In the genomic region with DNA sequence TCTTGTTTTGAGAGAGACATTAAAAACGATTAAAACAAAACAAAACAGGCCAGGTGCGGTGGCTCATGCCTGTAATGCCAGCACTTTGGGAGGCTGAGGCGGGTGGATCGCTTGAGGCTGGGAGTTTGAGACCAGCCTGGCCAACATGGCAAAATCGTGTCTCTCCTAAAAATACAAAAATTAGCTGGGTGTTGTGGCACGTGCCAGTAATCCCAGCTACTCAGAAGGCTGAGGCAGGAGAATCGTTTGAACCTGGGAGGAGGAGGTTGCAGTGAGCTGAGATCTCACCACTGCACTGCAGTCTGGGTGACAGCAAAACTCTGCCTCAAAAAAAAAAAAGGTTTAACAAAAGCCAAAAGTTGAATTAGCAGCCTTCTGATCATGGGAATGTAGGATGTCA, we compare ENCODE assay signal across 11 cellular contexts. TPM values are rescaled to one million over a fixed set of nuclear protein-coding genes. Genes with fewer than 3 reads are reported as not detected.
DNase-seq lines count a peak whose midpoint lies in the region; ATAC-seq and TF ChIP-seq lines count a peak whose summit lies in the region.
"Not testable (repeated sequence)": the region's sequence is repeated elsewhere in the genome, so short reads cannot be mapped to it uniquely, and the experiment has no call there.
"Had no signal": no experiment of that assay in that cellular context is flagged by ENCODE, and none has a peak within 500 bp of the region (broad histone marks: within the 10 kb centered on the region; RNA-seq: fewer than 3 reads in every experiment).

No MANE protein-coding gene starts in this region.

- H4K20me1 ChIP-seq in BLaER1: not testable (repeated sequence)

- H3K4me3 Mint-ChIP-seq in activated T-cell treated with anti-CD3 and anti-CD28 coated beads, Interleukin-2, amount 50 U/mL, for 72 hours: peak overlapping the region; percentile 92 to 98
- H3K4me3 Mint-ChIP-seq in naive thymus-derived CD8-positive, alpha-beta T cell: peak overlapping the region; percentile 90 to 97 (median 94)
- peak overlapping the region; percentile 84 to 87 for H3K4me3 Mint-ChIP-seq in stimulated activated naive B cell treated with anti-CD40 and anti-IgM and Interleukin-4, amounts not matched to agents 10 μg/mL and 1 μg/mL and 100 μg/mL, for 72 hours

- H3K4me1 ChIP-seq in BLaER1: peaks cover 50% of the 10 kb centered on the region
- not testable (repeated sequence) for H3K4me1 ChIP-seq in RWPE2 (ENCODE audit: insufficient read depth, poor library complexity, severe bottlenecking)
- H3K4me1 ChIP-seq in iPS-18a (ENCODE audit: control insufficient read depth, low read depth, low read length): peaks cover 28% of the 10 kb centered on the region

- POLR2A ChIA-PET in naive thymus-derived CD8-positive, alpha-beta T cell (lab: Charles Lee): interaction anchor here (0.5 to 9.0 kb wide), 14 partner anchors 8 to 135 kb away, joined by 3 to 350 read pairs (median 5); no protein-coding TSS in a partner anchor

- peak overlapping the region; percentile 95 for H3K9ac ChIP-seq in BLaER1
- peak overlapping the region; percentile 82 for H3K9ac ChIP-seq in iPS-18a (ENCODE audit: low read length)

- not testable (repeated sequence) for ATAC-seq in RWPE2 (ENCODE audit: low read depth); activated T-cell treated with anti-CD3 and anti-CD28 coated beads, Interleukin-2, amount 50 U/mL, for 72 hours (replicated peaks in 1 of 2); naive thymus-derived CD8-positive, alpha-beta T cell; stimulated activated naive B cell treated with anti-CD40 and anti-IgM and Interleukin-4, amounts not matched to agents 10 μg/mL and 1 μg/mL and 100 μg/mL, for 72 hours (replicated peaks)

- H3K4me3 ChIP-seq in BLaER1 (peak overlapping the region; percentile 79), HL-60 (replicated peaks; ENCODE audit: insufficient read depth, low read length) (peak overlapping the region; percentile 49), RWPE2 (ENCODE audit: severe bottlenecking) (peak overlapping the region; percentile 84), dorsolateral prefrontal cortex (peak overlapping the region; percentile 54 to 88 (median 76)), iPS-18a (ENCODE audit: low read length) (peak overlapping the region; percentile 91)

- not testable (repeated sequence) for H3K9me3 ChIP-seq in BLaER1; RWPE2 (ENCODE audit: severe bottlenecking); iPS-18a (ENCODE audit: control insufficient read depth, low read depth, low read length)

- H3K9me3 Mint-ChIP-seq in activated T-cell treated with anti-CD3 and anti-CD28 coated beads, Interleukin-2, amount 50 U/mL, for 72 hours; naive thymus-derived CD8-positive, alpha-beta T cell; stimulated activated naive B cell treated with anti-CD40 and anti-IgM and Interleukin-4, amounts not matched to agents 10 μg/mL and 1 μg/mL and 100 μg/mL, for 72 hours: not testable (repeated sequence)

- DNase-seq in HL-60 (ENCODE audit: low read depth in 1 of 2, low spot score in 1 of 2); RWPE2 (ENCODE audit: low spot score); activated T-cell treated with anti-CD3 and anti-CD28 coated beads, Interleukin-2, amount 50 U/mL, for 72 hours; dorsolateral prefrontal cortex; naive thymus-derived CD8-positive, alpha-beta T cell; stimulated activated naive B cell treated with anti-CD40 and anti-IgM and Interleukin-4, amounts not matched to agents 10 μg/mL and 1 μg/mL and 100 μg/mL, for 72 hours: not testable (repeated sequence)

- intact Hi-C loops in dorsolateral prefrontal cortex (cut with DNase I): loop anchor here (2.0 to 10.0 kb wide), 5 partner anchors 22 to 834 kb away; partner anchors contain the start of gene SFMBT2 (in 1 of the 2)

- not testable (repeated sequence) for H3K27me3 ChIP-seq in BLaER1; HL-60 (ENCODE audit: insufficient read depth, poor library complexity, severe bottlenecking); RWPE2 (ENCODE audit: insufficient read depth, poor library complexity, severe bottlenecking); dorsolateral prefrontal cortex
- H3K27me3 ChIP-seq in iPS-18a (ENCODE audit: control insufficient read depth, insufficient read depth, low read length): peaks cover 23% of the 10 kb centered on the region

- H3K27ac ChIP-seq in BLaER1; HL-60 (replicated peaks); RWPE2 (ENCODE audit: poor library complexity, severe bottlenecking); iPS-18a (ENCODE audit: low read length): not testable (repeated sequence)
- H3K27ac ChIP-seq in dorsolateral prefrontal cortex: peak overlapping the region in 53 of 59 donors; percentile 53 to 94 (median 86)

- H3K27me3 Mint-ChIP-seq in activated T-cell treated with anti-CD3 and anti-CD28 coated beads, Interleukin-2, amount 50 U/mL, for 72 hours (ENCODE audit: low read depth); naive thymus-derived CD8-positive, alpha-beta T cell: not testable (repeated sequence)
- H3K27me3 Mint-ChIP-seq in stimulated activated naive B cell treated with anti-CD40 and anti-IgM and Interleukin-4, amounts not matched to agents 10 μg/mL and 1 μg/mL and 100 μg/mL, for 72 hours: peaks cover 30 to 34% of the 10 kb centered on the region in 2 donors

- H3K4me2 ChIP-seq in BLaER1: peak overlapping the region; percentile 90

- peak overlapping the region; percentile 100 for H3K27ac Mint-ChIP-seq in activated T-cell treated with anti-CD3 and anti-CD28 coated beads, Interleukin-2, amount 50 U/mL, for 72 hours
- H3K27ac Mint-ChIP-seq in naive thymus-derived CD8-positive, alpha-beta T cell: peak overlapping the region; percentile 94 to 99 (median 97)
- H3K27ac Mint-ChIP-seq in stimulated activated naive B cell treated with anti-CD40 and anti-IgM and Interleukin-4, amounts not matched to agents 10 μg/mL and 1 μg/mL and 100 μg/mL, for 72 hours: not testable (repeated sequence)

- not testable (repeated sequence) for TF ChIP-seq CTCF in HL-60 (IDR thresholded peaks at IDR 0.05; ENCODE audit: insufficient read depth, low read length); RWPE2 (IDR thresholded peaks at IDR 0.05; ENCODE audit: poor library complexity, severe bottlenecking)
- peak in 1 of 56 donors; percentile 4 for TF ChIP-seq CTCF in dorsolateral prefrontal cortex (IDR thresholded peaks at IDR 0.05 in 54 of 56, conservative IDR thresholded peaks at IDR 0.05 in 2 of 56; ENCODE audit: low read depth in 1 of 56, partially characterized antibody in 56 of 56)

- H3K36me3 ChIP-seq in BLaER1: peaks cover 42% of the 10 kb centered on the region
- H3K36me3 ChIP-seq in RWPE2 (ENCODE audit: low read depth): peaks cover 12% of the 10 kb centered on the region
- not testable (repeated sequence) for H3K36me3 ChIP-seq in iPS-18a (ENCODE audit: control insufficient read depth, low read depth, low read length)

- peaks cover 68% of the 10 kb centered on the region for H3K4me1 Mint-ChIP-seq in activated T-cell treated with anti-CD3 and anti-CD28 coated beads, Interleukin-2, amount 50 U/mL, for 72 hours (ENCODE audit: low read depth)
- H3K4me1 Mint-ChIP-seq in naive thymus-derived CD8-positive, alpha-beta T cell: peaks cover 33 to 65% (median 56%) of the 10 kb centered on the region in 4 donors
- H3K4me1 Mint-ChIP-seq in stimulated activated naive B cell treated with anti-CD40 and anti-IgM and Interleukin-4, amounts not matched to agents 10 μg/mL and 1 μg/mL and 100 μg/mL, for 72 hours: peaks cover 14 to 26% of the 10 kb centered on the region in 2 donors

- H3K36me3 Mint-ChIP-seq in activated T-cell treated with anti-CD3 and anti-CD28 coated beads, Interleukin-2, amount 50 U/mL, for 72 hours (ENCODE audit: insufficient read depth in 2 of 2): peaks cover 17 to 28% of the 10 kb centered on the region in 2 donors
- peaks cover 25 to 36% (median 32%) of the 10 kb centered on the region in 3 donors for H3K36me3 Mint-ChIP-seq in naive thymus-derived CD8-positive, alpha-beta T cell
- H3K36me3 Mint-ChIP-seq in stimulated activated naive B cell treated with anti-CD40 and anti-IgM and Interleukin-4, amounts not matched to agents 10 μg/mL and 1 μg/mL and 100 μg/mL, for 72 hours: not testable (repeated sequence)

RNA-seq across cellular contexts. Expression of gene PRKCQ, which starts 1.1 kb away (rescaled TPM):
- 10 to 100 TPM; 42.9 to 49.2 TPM for total RNA-seq in activated T-cell treated with anti-CD3 and anti-CD28 coated beads, Interleukin-2, amount 50 U/mL, for 72 hours
- total RNA-seq in dorsolateral prefrontal cortex: 10 to 100 TPM in 21 of 120 experiments, 1 to 10 TPM in 99; 2.2 to 21.5 (median 7.4) TPM
- 10 to 100 TPM; 59.3 to 60.0 TPM for total RNA-seq in naive thymus-derived CD8-positive, alpha-beta T cell
- 10 to 100 TPM; 30.9 to 51.6 (median 37.6) TPM for polyA plus RNA-seq in naive thymus-derived CD8-positive, alpha-beta T cell
- total RNA-seq: A673, osteoblast, RPMI7951 had no signal
